9 cellular contexts compared by ENCODE assay signal in genomic region chr22:27461470-27461869, GRCh38.
DNase-seq lines count a peak whose midpoint lies in the region; ATAC-seq and TF ChIP-seq lines count a peak whose summit lies in the region.
"Had no signal": no experiment of that assay in that cellular context is flagged by ENCODE, and none has a peak within 500 bp of the region (broad histone marks: within the 10 kb centered on the region; RNA-seq: fewer than 3 reads in every experiment).

No MANE protein-coding gene starts in this region.

- no peak overlapping the region for H3K27ac Mint-ChIP-seq in activated naive CD8-positive, alpha-beta T cell treated with anti-CD3 and anti-CD28 coated beads, Interleukin-2, amount 50 U/mL, for 24 hours
- H3K27ac Mint-ChIP-seq: activated naive CD4-positive, alpha-beta T cell treated with anti-CD3 and anti-CD28 coated beads, Interleukin-2, amount 50 U/mL, for 24 hours had no signal

- BruUV-seq in HCT116 (replicated peaks; lab: Mats Ljungman, UMichigan): no TSS peak

- no peak overlapping the region for H2AFZ ChIP-seq in HCT116 (ENCODE audit: low read depth, low read length, poor library complexity, severe bottlenecking)

- H3K4me3 Mint-ChIP-seq in activated naive CD8-positive, alpha-beta T cell treated with anti-CD3 and anti-CD28 coated beads, Interleukin-2, amount 50 U/mL, for 24 hours: no peak overlapping the region
- H3K4me3 Mint-ChIP-seq: activated naive CD4-positive, alpha-beta T cell treated with anti-CD3 and anti-CD28 coated beads, Interleukin-2, amount 50 U/mL, for 24 hours had no signal

- no peak overlapping the region for H3K9ac ChIP-seq in HCT116 (ENCODE audit: low read length)

- H3K27ac ChIP-seq in HCT116 (ENCODE audit: low read depth, low read length) (no peak overlapping the region), thoracic aorta (peak overlapping the region; percentile 43 to 77)

- H3K27me3 Mint-ChIP-seq in activated naive CD8-positive, alpha-beta T cell treated with anti-CD3 and anti-CD28 coated beads, Interleukin-2, amount 50 U/mL, for 24 hours: peaks cover 5% of the 10 kb centered on the region

- RAD21 ChIA-PET in HCT116 (lab: Charles Lee; ENCODE audit: low non-redundant PET in 1 of 2, low total read pairs in 2 of 2, uncharacterized antibody in 2 of 2, unreplicated experiment in 2 of 2): no interaction called here

- TF ChIP-seq POLR2A in HCT116 (IDR thresholded peaks at IDR 0.05; ENCODE audit: borderline replicate concordance, extremely low read depth, insufficient read depth, insufficient read length): no peak

- H3K9me3 Mint-ChIP-seq in activated naive CD8-positive, alpha-beta T cell treated with anti-CD3 and anti-CD28 coated beads, Interleukin-2, amount 50 U/mL, for 24 hours: no peaks in the 10 kb centered on the region
- H3K9me3 Mint-ChIP-seq: activated naive CD4-positive, alpha-beta T cell treated with anti-CD3 and anti-CD28 coated beads, Interleukin-2, amount 50 U/mL, for 24 hours had no signal

- no peaks in the 10 kb centered on the region for H3K9me3 ChIP-seq in HCT116 (ENCODE audit: control insufficient read depth in 1 of 2, insufficient read depth in 1 of 2, low read depth in 1 of 2, low read length in 2 of 2)
- H3K9me3 ChIP-seq in thoracic aorta: no peaks in the 10 kb centered on the region

- intact Hi-C loops in HCT116 (cut with micrococcal nuclease): no loop called here

- POLR2A ChIA-PET in HCT116 (lab: Charles Lee): no interaction called here

- H3K36me3 Mint-ChIP-seq in activated naive CD8-positive, alpha-beta T cell treated with anti-CD3 and anti-CD28 coated beads, Interleukin-2, amount 50 U/mL, for 24 hours (ENCODE audit: low read depth): no peaks in the 10 kb centered on the region
- H3K36me3 Mint-ChIP-seq: activated naive CD4-positive, alpha-beta T cell treated with anti-CD3 and anti-CD28 coated beads, Interleukin-2, amount 50 U/mL, for 24 hours had no signal

- CTCF ChIA-PET in HCT116 (lab: Charles Lee): no interaction called here

- TF ChIP-seq CTCF in HCT116 (IDR thresholded peaks at IDR 0.05 in 2 of 3, conservative IDR thresholded peaks at IDR 0.05 in 1 of 3; ENCODE audit: borderline replicate concordance in 1 of 3, insufficient read depth in 1 of 3, low read depth in 2 of 3, low read length in 2 of 3) (no peak), thoracic aorta (IDR thresholded peaks at IDR 0.05) (no peak)

- peak overlapping the region; percentile 53 for H3K4me2 ChIP-seq in HCT116 (ENCODE audit: low read length)

- H3K4me1 Mint-ChIP-seq in activated naive CD8-positive, alpha-beta T cell treated with anti-CD3 and anti-CD28 coated beads, Interleukin-2, amount 50 U/mL, for 24 hours: no peaks in the 10 kb centered on the region
- H3K4me1 Mint-ChIP-seq: activated naive CD4-positive, alpha-beta T cell treated with anti-CD3 and anti-CD28 coated beads, Interleukin-2, amount 50 U/mL, for 24 hours had no signal

- ATAC-seq in HCT116 (peak; percentile 80), thoracic aorta (ENCODE audit: insufficient number of reproducible peaks, low FRiP score, low read depth) (peak; percentile 16), HG03571 (IDR thresholded peaks at IDR 0.05; ENCODE audit: unreplicated experiment) (no peak)
- no peak for ATAC-seq in activated naive CD8-positive, alpha-beta T cell treated with anti-CD3 and anti-CD28 coated beads, Interleukin-2, amount 50 U/mL, for 24 hours

- H3K36me3 ChIP-seq in HCT116 (ENCODE audit: control insufficient read depth in 1 of 2, insufficient read depth in 2 of 2, low read length in 2 of 2) (no peaks in the 10 kb centered on the region), thoracic aorta (no peaks in the 10 kb centered on the region)

- H3K4me1 ChIP-seq in HCT116 (ENCODE audit: control insufficient read depth in 1 of 2, insufficient read depth in 2 of 2, low read length in 2 of 2): peaks cover 0 to 28% of the 10 kb centered on the region in 2 experiments; a peak in 2 of 4 replicates
- H3K4me1 ChIP-seq in thoracic aorta (ENCODE audit: control insufficient read depth in 1 of 2, low read depth in 2 of 2): peaks cover 31 to 55% of the 10 kb centered on the region in 2 donors

- H3K27me3 ChIP-seq in HCT116 (ENCODE audit: insufficient read depth, low read length): peaks cover 40% of the 10 kb centered on the region
- peaks cover 3% of the 10 kb centered on the region for H3K27me3 ChIP-seq in thoracic aorta (replicated peaks; ENCODE audit: insufficient read depth)

- DNase-seq in HCT116 (ENCODE audit: low read depth, low spot score) (no peak), amniotic stem cell (lab: John Stamatoyannopoulos, UW) (peak; percentile 34), hepatic stellate cell (ENCODE audit: low spot score) (peak; percentile 94), thoracic aorta (ENCODE audit: low spot score) (peak; percentile 10)
- no peak for DNase-seq in activated naive CD4-positive, alpha-beta T cell (lab: John Stamatoyannopoulos, UW)
- DNase-seq in activated naive CD8-positive, alpha-beta T cell treated with anti-CD3 and anti-CD28 coated beads, Interleukin-2, amount 50 U/mL, for 24 hours: no peak
- DNase-seq: NCI-H510A treated with DMSO at 0.1 percent for 48 hours had no signal

- H3K79me2 ChIP-seq in HCT116 (ENCODE audit: insufficient read depth, low read length): no peaks in the 10 kb centered on the region

- H4K20me1 ChIP-seq in HCT116 (ENCODE audit: insufficient read depth): no peaks in the 10 kb centered on the region

- H3K4me3 ChIP-seq in HCT116 (replicated peaks in 1 of 2; ENCODE audit: low read depth in 1 of 2, low read length in 2 of 2) (peak overlapping the region in 1 of 2 experiments; percentile 3; a peak in 1 of 4 replicates), thoracic aorta (no peak overlapping the region)

- no peak for TF ChIP-seq RAD21 in HCT116 (IDR thresholded peaks at IDR 0.05; ENCODE audit: low read depth)

- no peaks in the 10 kb centered on the region for H3K9me2 ChIP-seq in HCT116 (ENCODE audit: insufficient read depth)

TF ChIP-seq in HCT116, 20 proteins besides CTCF, POLR2A, EP300 and RAD21:
- no peak for TF ChIP-seq EZH2phosphoT487 (IDR thresholded peaks at IDR 0.05; ENCODE audit: borderline replicate concordance)

Comparison
In these comparisons a context has a peak if more than half of its experiments do, and no peak if none do; other contexts are left out.
1. ATAC-seq: peak in HCT116 (single experiment) and thoracic aorta (single experiment); none in activated naive CD8-positive, alpha-beta T cell treated with anti-CD3 and anti-CD28 coated beads, Interleukin-2, amount 50 U/mL, for 24 hours (single experiment) and HG03571 (single experiment).
2. DNase-seq: peak in amniotic stem cell (single experiment), hepatic stellate cell (single experiment) and thoracic aorta (single experiment); none in HCT116 (single experiment), activated naive CD4-positive, alpha-beta T cell (0 of 4) and activated naive CD8-positive, alpha-beta T cell treated with anti-CD3 and anti-CD28 coated beads, Interleukin-2, amount 50 U/mL, for 24 hours (single experiment).